20 cellular contexts compared by ENCODE assay signal in genomic region chr11:76692956-76693355, GRCh38. TPM values are rescaled to one million over a fixed set of nuclear protein-coding genes. Genes with fewer than 3 reads are reported as not detected.
A peak's percentile ranks its signal among the peaks of the same experiment; 100 is the strongest.
DNase-seq lines count a peak whose midpoint lies in the region; ATAC-seq, FAIRE-seq and TF ChIP-seq lines count a peak whose summit lies in the region.
"Had no signal": no experiment of that assay in that cellular context is flagged by ENCODE, and none has a peak within 500 bp of the region (broad histone marks: within the 10 kb centered on the region; RNA-seq: fewer than 3 reads in every experiment).

No MANE protein-coding gene starts in this region.

- H3K27ac Mint-ChIP-seq in activated CD4-positive, alpha-beta T cell treated with anti-CD3 and anti-CD28 coated beads, Interleukin-2, amount 10 ng/mL, durations not matched to agents 7 days and 5 days = no peak overlapping the region
- H3K27ac Mint-ChIP-seq: CD4-positive, alpha-beta T cell had no signal

- DNase-seq in Right ventricle myocardium inferior (ENCODE audit: missing footprints) (peak; percentile 1), left cardiac atrium (no peak), K562 (ENCODE audit: extremely low read depth in 1 of 4, low spot score in 3 of 4) (no peak), glomerular visceral epithelial cell (ENCODE audit: extremely low spot score) (peak; percentile 34), NCI-H774 (lab: John Stamatoyannopoulos, UW) (no peak)
- no peak for DNase-seq in activated CD4-positive, alpha-beta T cell treated with anti-CD3 and anti-CD28 coated beads, Interleukin-2, amount 10 ng/mL, durations not matched to agents 7 days and 5 days
- DNase-seq in activated effector memory CD4-positive, alpha-beta T cell treated with anti-CD3 and anti-CD28 coated beads, Interleukin-2, amount 50 U/mL, for 16 hours = no peak
- DNase-seq: AML-193; Caco-2; CD4-positive, alpha-beta T cell; H9 had no signal

- H4K20me1 ChIP-seq in K562 (replicated peaks; ENCODE audit: control insufficient read depth, insufficient read depth, low read length) = no peaks in the 10 kb centered on the region

- H3K4me3 ChIP-seq in K562 = no peak overlapping the region
- H3K4me3 ChIP-seq: A549 had no signal

- H3K9me3 Mint-ChIP-seq in activated CD4-positive, alpha-beta T cell treated with anti-CD3 and anti-CD28 coated beads, Interleukin-2, amount 10 ng/mL, durations not matched to agents 7 days and 5 days = no peaks in the 10 kb centered on the region
- H3K9me3 Mint-ChIP-seq: CD4-positive, alpha-beta T cell; H9 had no signal

- no peak for FAIRE-seq in K562 (lab: Jason Lieb, UNC)
- FAIRE-seq: A549, D721Med, G401.6, GM12891, GM19239, H1 had no signal

- H2AFZ ChIP-seq in K562 (ENCODE audit: low read depth, low read length) = no peak overlapping the region

- H3K9me1 ChIP-seq in K562 (ENCODE audit: control insufficient read depth, insufficient read depth, low read length) = no peaks in the 10 kb centered on the region

- no peaks in the 10 kb centered on the region for H3K9me3 ChIP-seq in K562 (replicated peaks; ENCODE audit: control insufficient read depth, insufficient read depth, low read depth, low read length)
- H3K9me3 ChIP-seq: A549, Caco-2 had no signal

- H3K4me3 Mint-ChIP-seq in activated CD4-positive, alpha-beta T cell treated with anti-CD3 and anti-CD28 coated beads, Interleukin-2, amount 10 ng/mL, durations not matched to agents 7 days and 5 days = no peak overlapping the region
- H3K4me3 Mint-ChIP-seq: CD4-positive, alpha-beta T cell; H9 had no signal

- no peak for TF ChIP-seq POLR2A in K562 (conservative IDR thresholded peaks at IDR 0.05)

- no peak for TF ChIP-seq EP300 in K562 (IDR thresholded peaks at IDR 0.05; ENCODE audit: low read length)

- peaks cover 13% of the 10 kb centered on the region for H3K27me3 Mint-ChIP-seq in activated CD4-positive, alpha-beta T cell treated with anti-CD3 and anti-CD28 coated beads, Interleukin-2, amount 10 ng/mL, durations not matched to agents 7 days and 5 days
- H3K27me3 Mint-ChIP-seq: CD4-positive, alpha-beta T cell had no signal

- 7% methylated on average over 7 of the region's 7 CpGs for whole genome bisulfite sequencing in K562 (ENCODE audit: insufficient coverage, low coverage, missing lambda C conversion rate)

- H3K27ac ChIP-seq in K562 (ENCODE audit: extremely low read depth, low read depth, low read length) = no peak overlapping the region
- H3K27ac ChIP-seq: 22Rv1, C4-2B had no signal

- H3K4me1 ChIP-seq in K562 (replicated peaks in 1 of 2; ENCODE audit: control insufficient read depth in 2 of 2, insufficient read depth in 2 of 2, low read length in 2 of 2) = peaks cover under 1 to 26% of the 10 kb centered on the region in 2 experiments
- H3K4me1 ChIP-seq: Caco-2 had no signal

- POLR2A ChIA-PET in K562 (lab: Yijun Ruan, JAX) = no interaction called here
- POLR2A ChIA-PET in activated CD4-positive, alpha-beta T cell treated with anti-CD3 and anti-CD28 coated beads, Interleukin-2, amount 10 ng/mL, durations not matched to agents 7 days and 5 days (lab: Charles Lee) = no interaction called here

- ATAC-seq in Right ventricle myocardium inferior = no peak
- ATAC-seq in left cardiac atrium = no peak
- ATAC-seq in K562 = no peak
- ATAC-seq: A549 had no signal

- H3K4me2 ChIP-seq in K562 (ENCODE audit: insufficient read depth, low read length) = no peak overlapping the region
- H3K4me2 ChIP-seq: A549 had no signal

- H3K36me3 Mint-ChIP-seq in activated CD4-positive, alpha-beta T cell treated with anti-CD3 and anti-CD28 coated beads, Interleukin-2, amount 10 ng/mL, durations not matched to agents 7 days and 5 days (ENCODE audit: low read depth) = no peaks in the 10 kb centered on the region

- H3K9ac ChIP-seq in K562 (ENCODE audit: insufficient read depth in 1 of 2, low read depth in 2 of 2, low read length in 2 of 2) = no peak overlapping the region

- in situ Hi-C loops in K562 (cut with MboI) = no loop called here

- no peaks in the 10 kb centered on the region for H3K36me3 ChIP-seq in K562 (ENCODE audit: control insufficient read depth, insufficient read depth, low read length)

- CTCF ChIA-PET in K562 (lab: Yijun Ruan, JAX; ENCODE audit: low intra/inter-chr PET ratio) = no interaction called here
- CTCF ChIA-PET in activated CD4-positive, alpha-beta T cell treated with anti-CD3 and anti-CD28 coated beads, Interleukin-2, amount 10 ng/mL, durations not matched to agents 7 days and 5 days (lab: Charles Lee) = interaction anchor here (1.0 to 1.6 kb wide), 3 partner anchors 10 to 13 kb away, joined by 3 read pairs; no protein-coding TSS in a partner anchor

- H3K79me2 ChIP-seq in K562 (ENCODE audit: control insufficient read depth, insufficient read depth, low read length) = no peaks in the 10 kb centered on the region

- TF ChIP-seq RAD21 in K562 (CRISPR knock-in tag; conservative IDR thresholded peaks at IDR 0.05 in 1 of 2, IDR thresholded peaks at IDR 0.05 in 1 of 2) = no peak

- no peak for TF ChIP-seq CTCF in K562 (IDR thresholded peaks at IDR 0.05 in 2 of 3, conservative IDR thresholded peaks at IDR 0.05 in 1 of 3; ENCODE audit: insufficient read depth in 2 of 3, low read depth in 1 of 3, low read length in 3 of 3)

- H3K4me1 Mint-ChIP-seq in activated CD4-positive, alpha-beta T cell treated with anti-CD3 and anti-CD28 coated beads, Interleukin-2, amount 10 ng/mL, durations not matched to agents 7 days and 5 days = peaks cover 6% of the 10 kb centered on the region

- BruUV-seq in K562 (replicated peaks; lab: Mats Ljungman, UMichigan) = no TSS peak

- no peaks in the 10 kb centered on the region; a peak in 1 of 5 replicates for H3K27me3 ChIP-seq in K562 (ENCODE audit: control insufficient read depth in 2 of 2, insufficient read depth in 2 of 2, low read length in 2 of 2)

- intact Hi-C loops in Right ventricle myocardium inferior (cut with DNase I) = no loop called here
- intact Hi-C loops in left cardiac atrium (cut with DNase I) = no loop called here
- intact Hi-C loops in K562 (cut with micrococcal nuclease) = no loop called here

TF ChIP-seq in K562, 482 proteins besides CTCF, POLR2A, EP300 and RAD21 (continues in another document):
- no peak for TF ChIP-seq HIVEP1 (CRISPR knock-in tag; IDR thresholded peaks at IDR 0.05)
- TF ChIP-seq STAT6 (CRISPR knock-in tag; IDR thresholded peaks at IDR 0.05) = no peak
- peak; percentile 70 for TF ChIP-seq ZFP36 (IDR thresholded peaks at IDR 0.05; ENCODE audit: low read depth, low read length, partially characterized antibody)

RNA-seq across cellular contexts. Expression of gene LRRC32, which starts 22.4 kb away (rescaled TPM):
- total RNA-seq in Right ventricle myocardium inferior = 32.5 TPM
- total RNA-seq in left cardiac atrium = 10 to 100 TPM; 43.8 to 88.2 TPM
- 0.21 and 0.65 TPM in 2 replicates for total RNA-seq in K562 (2011; cell fraction: chromatin; rRNA removed; ENCODE audit: low replicate concordance)
- total RNA-seq in K562 (2011; cell fraction: nucleolus; rRNA removed) = 0.79 and 1.3 TPM in 2 replicates
- total RNA-seq in K562 (2011; cell fraction: nucleoplasm; rRNA removed) = 0.76 and 0.81 TPM in 2 replicates
- 0.16 and 0.50 TPM in 2 replicates for total RNA-seq in K562 (2014; rRNA removed)
- 0.16 TPM in 1 of 2 replicates, not detected in the other for total RNA-seq in K562 (2014; rRNA removed; fragmentation: Illumina TruSeq; extraction: Trizol)
- total RNA-seq in K562 (2015; rRNA removed; fragmentation: Illumina TruSeq; extraction: Trizol) = not detected in 2 replicates
- total RNA-seq in K562 (2021) = 0.20 and 0.31 TPM in 2 replicates
- 0.10 and 0.47 TPM in 2 replicates for polyA plus RNA-seq in K562 (2011; rRNA removed)
- polyA plus RNA-seq in K562 (2011; cell fraction: cytosol; rRNA removed) = 0.44 and 0.48 TPM in 2 replicates
- polyA plus RNA-seq in K562 (2011; cell fraction: nucleus; rRNA removed) = 0.41 and 0.63 TPM in 2 replicates
- polyA plus RNA-seq in K562 (2012) = 0.12 and 0.65 TPM in 2 replicates
- polyA plus RNA-seq in K562 (2014; fragmentation: Illumina TruSeq; extraction: Trizol) = 0.18 and 0.44 TPM in 2 replicates
- polyA plus RNA-seq in K562 (2014; fragmentation: Nextera tagmentation; extraction: Ambion mirVana) = not detected
- 0.08 TPM in 1 of 2 replicates, not detected in the other for polyA plus RNA-seq in K562 (2014; rRNA removed)
- 0.53 and 0.57 TPM in 2 replicates for polyA minus RNA-seq in K562 (2011; rRNA and poly(A)+ RNA removed)
- polyA minus RNA-seq in K562 (2011; cell fraction: cytosol; rRNA and poly(A)+ RNA removed) = 0.55 and 0.67 TPM in 2 replicates
- 0.13 and 0.56 TPM in 2 replicates for polyA minus RNA-seq in K562 (2011; cell fraction: nucleus; rRNA and poly(A)+ RNA removed)
- total RNA-seq in activated CD4-positive, alpha-beta T cell treated with anti-CD3 and anti-CD28 coated beads, Interleukin-2, amount 10 ng/mL, durations not matched to agents 7 days and 5 days = under 1 TPM; 0.82 to 0.87 TPM
- total RNA-seq: HT-29 had no signal

Comparison
In these comparisons a context has a peak if more than half of its experiments do, and no peak if none do; other contexts are left out.
1. DNase-seq: peak in Right ventricle myocardium inferior (single experiment) and glomerular visceral epithelial cell (single experiment); none in left cardiac atrium (single experiment), K562 (0 of 4), activated CD4-positive, alpha-beta T cell treated with anti-CD3 and anti-CD28 coated beads, Interleukin-2, amount 10 ng/mL, durations not matched to agents 7 days and 5 days (single experiment), activated effector memory CD4-positive, alpha-beta T cell treated with anti-CD3 and anti-CD28 coated beads, Interleukin-2, amount 50 U/mL, for 16 hours (single experiment) and NCI-H774 (single experiment).
2. RNA of gene LRRC32, which starts 22.4 kb away (total RNA-seq): 43.8 to 88.2 TPM in left cardiac atrium and 32.5 TPM in Right ventricle myocardium inferior (single experiment); 0.82 to 0.87 TPM in activated CD4-positive, alpha-beta T cell treated with anti-CD3 and anti-CD28 coated beads, Interleukin-2, amount 10 ng/mL, durations not matched to agents 7 days and 5 days and 0.16 to 1.3 TPM in K562; every median in the first group is over 10 times any median in the second.